Comparison of ENCODE assay signal across 11 cellular contexts in genomic region chr9:100354121-100354800, GRCh38. TPM values are rescaled to one million over a fixed set of nuclear protein-coding genes. Genes with fewer than 3 reads are reported as not detected.
DNase-seq lines count a peak whose midpoint lies in the region; ATAC-seq, FAIRE-seq and TF ChIP-seq lines count a peak whose summit lies in the region.
"Had no signal": no experiment of that assay in that cellular context is flagged by ENCODE, and none has a peak within 500 bp of the region (broad histone marks: within the 10 kb centered on the region; RNA-seq: fewer than 3 reads in every experiment).

No MANE protein-coding gene starts in this region.

- H3K4me1 ChIP-seq in Loucy (ENCODE audit: insufficient read depth, low read length, poor library complexity, severe bottlenecking) = peaks cover 59% of the 10 kb centered on the region
- peaks cover 13% of the 10 kb centered on the region for H3K4me1 ChIP-seq in astrocyte (ENCODE audit: insufficient read depth, low read length)
- peaks cover 31% of the 10 kb centered on the region for H3K4me1 ChIP-seq in neuron (ENCODE audit: insufficient read depth, low read length)

- no peak for ATAC-seq in activated CD8-positive, alpha-beta T cell treated with anti-CD3 and anti-CD28 coated beads for 36 hours
- no peak for ATAC-seq in activated CD8-positive, alpha-beta T cell treated with anti-CD3 and anti-CD28 coated beads, Interleukin-2, amount 10 ng/mL, durations not matched to agents 7 days and 5 days

- peaks cover 18% of the 10 kb centered on the region for H3K9me3 Mint-ChIP-seq in activated CD8-positive, alpha-beta T cell treated with anti-CD3 and anti-CD28 coated beads for 36 hours
- H3K9me3 Mint-ChIP-seq in activated CD8-positive, alpha-beta T cell treated with anti-CD3 and anti-CD28 coated beads, Interleukin-2, amount 10 ng/mL, durations not matched to agents 7 days and 5 days (ENCODE audit: insufficient read depth) = peaks cover 38% of the 10 kb centered on the region
- H3K9me3 Mint-ChIP-seq in astrocyte (ENCODE audit: unreplicated experiment) = peaks cover 3% of the 10 kb centered on the region

- peak overlapping the region; percentile 51 for H3K27ac Mint-ChIP-seq in activated CD8-positive, alpha-beta T cell treated with anti-CD3 and anti-CD28 coated beads for 36 hours
- no peak overlapping the region for H3K27ac Mint-ChIP-seq in activated CD8-positive, alpha-beta T cell treated with anti-CD3 and anti-CD28 coated beads, Interleukin-2, amount 10 ng/mL, durations not matched to agents 7 days and 5 days
- no peak overlapping the region for H3K27ac Mint-ChIP-seq in astrocyte (ENCODE audit: unreplicated experiment)

- H3K4me3 ChIP-seq in Loucy (ENCODE audit: low read length, poor library complexity, severe bottlenecking) (peak overlapping the region; percentile 93), astrocyte (ENCODE audit: insufficient read depth, low read depth, low read length) (no peak overlapping the region), neuron (ENCODE audit: low read length) (peak overlapping the region; percentile 87), WERI-Rb-1 (ENCODE audit: low read depth, low read length) (no peak overlapping the region)
- H3K4me3 ChIP-seq: SJSA1 had no signal

- H3K9ac ChIP-seq in Loucy (ENCODE audit: low read depth, low read length, poor library complexity, severe bottlenecking) (peak overlapping the region; percentile 97), astrocyte (ENCODE audit: low read length) (no peak overlapping the region)

- H3K27me3 ChIP-seq in Loucy (ENCODE audit: insufficient read depth, low read length, poor library complexity, severe bottlenecking) (no peaks in the 10 kb centered on the region), astrocyte (ENCODE audit: insufficient read depth, low read length) (no peaks in the 10 kb centered on the region), neuron (ENCODE audit: insufficient read depth, low read length) (no peaks in the 10 kb centered on the region), WERI-Rb-1 (ENCODE audit: insufficient read depth, low read depth, severe bottlenecking) (no peaks in the 10 kb centered on the region)
- H3K27me3 ChIP-seq: SJSA1 had no signal

- H3K4me2 ChIP-seq in Loucy (ENCODE audit: low read depth, low read length, poor library complexity, severe bottlenecking) (peak overlapping the region; percentile 90), astrocyte (ENCODE audit: low read length) (no peak overlapping the region)

- H3F3A ChIP-seq in Loucy (ENCODE audit: low read depth) = no peaks in the 10 kb centered on the region

- peak overlapping the region; percentile 89 for H3K4me3 Mint-ChIP-seq in activated CD8-positive, alpha-beta T cell treated with anti-CD3 and anti-CD28 coated beads for 36 hours
- no peak overlapping the region for H3K4me3 Mint-ChIP-seq in activated CD8-positive, alpha-beta T cell treated with anti-CD3 and anti-CD28 coated beads, Interleukin-2, amount 10 ng/mL, durations not matched to agents 7 days and 5 days
- peak overlapping the region; percentile 85 for H3K4me3 Mint-ChIP-seq in astrocyte (ENCODE audit: unreplicated experiment)

- peaks cover 34% of the 10 kb centered on the region for H3K36me3 Mint-ChIP-seq in activated CD8-positive, alpha-beta T cell treated with anti-CD3 and anti-CD28 coated beads for 36 hours (ENCODE audit: low read depth)
- peaks cover 52% of the 10 kb centered on the region for H3K36me3 Mint-ChIP-seq in activated CD8-positive, alpha-beta T cell treated with anti-CD3 and anti-CD28 coated beads, Interleukin-2, amount 10 ng/mL, durations not matched to agents 7 days and 5 days (ENCODE audit: low read depth)
- H3K36me3 Mint-ChIP-seq in astrocyte (ENCODE audit: low read depth, unreplicated experiment) = peaks cover 2% of the 10 kb centered on the region

- peak; percentile 29 for TF ChIP-seq CTCF in activated CD8-positive, alpha-beta T cell treated with anti-CD3 and anti-CD28 coated beads for 36 hours (IDR thresholded peaks at IDR 0.05)
- TF ChIP-seq CTCF in Loucy (conservative IDR thresholded peaks at IDR 0.05; ENCODE audit: low read length) = no peak
- TF ChIP-seq CTCF in astrocyte (IDR thresholded peaks at IDR 0.05; ENCODE audit: insufficient read depth, low read depth, low read length) = no peak
- no peak for TF ChIP-seq CTCF in WERI-Rb-1 (IDR thresholded peaks at IDR 0.05; ENCODE audit: low read depth, low read length)

- CTCF ChIA-PET in activated CD8-positive, alpha-beta T cell treated with anti-CD3 and anti-CD28 coated beads for 36 hours (lab: Charles Lee) = interaction anchor here (1.2 to 1.3 kb wide), 3 partner anchors 13 to 83 kb away, joined by 3 read pairs; no protein-coding TSS in a partner anchor
- CTCF ChIA-PET in activated CD8-positive, alpha-beta T cell treated with anti-CD3 and anti-CD28 coated beads, Interleukin-2, amount 10 ng/mL, durations not matched to agents 7 days and 5 days (lab: Charles Lee) = interaction anchor here (1.5 to 5.1 kb wide), 2 partner anchors 10 to 29 kb away, joined by 3 to 35 read pairs; no protein-coding TSS in a partner anchor

- H3K79me2 ChIP-seq in Loucy (ENCODE audit: insufficient read depth, low read length) = peaks cover 45% of the 10 kb centered on the region
- peaks cover 33% of the 10 kb centered on the region for H3K79me2 ChIP-seq in astrocyte (ENCODE audit: insufficient read depth, low read length)

- H3K27ac ChIP-seq in astrocyte (ENCODE audit: low read depth, low read length) (no peak overlapping the region), WERI-Rb-1 (no peak overlapping the region)
- H3K27ac ChIP-seq: left ventricle myocardium inferior, SJSA1 had no signal

- H3K9me3 ChIP-seq in Loucy (ENCODE audit: insufficient read depth, low read depth, low read length) = peaks cover 4% of the 10 kb centered on the region
- H3K9me3 ChIP-seq in astrocyte (ENCODE audit: insufficient read depth, low read depth, low read length) = no peaks in the 10 kb centered on the region
- peaks cover 18% of the 10 kb centered on the region for H3K9me3 ChIP-seq in neuron (ENCODE audit: low read length)
- peaks cover 9% of the 10 kb centered on the region for H3K9me3 ChIP-seq in WERI-Rb-1 (ENCODE audit: severe bottlenecking)
- H3K9me3 ChIP-seq: left ventricle myocardium inferior, SJSA1 had no signal

- POLR2A ChIA-PET in activated CD8-positive, alpha-beta T cell treated with anti-CD3 and anti-CD28 coated beads for 36 hours (lab: Charles Lee) = interaction anchor here (0.6 to 1.0 kb wide), 3 partner anchors 12 to 73 kb away, joined by 3 to 4 read pairs (median 3); partner anchors contain the start of gene MSANTD3
- POLR2A ChIA-PET in activated CD8-positive, alpha-beta T cell treated with anti-CD3 and anti-CD28 coated beads, Interleukin-2, amount 10 ng/mL, durations not matched to agents 7 days and 5 days (lab: Charles Lee) = no interaction called here

- H3K9me2 ChIP-seq in Loucy (replicated peaks; ENCODE audit: low read depth, low read length) = no peaks in the 10 kb centered on the region

- H2AFZ ChIP-seq in Loucy (ENCODE audit: low read length) = no peak overlapping the region
- no peak overlapping the region for H2AFZ ChIP-seq in astrocyte (ENCODE audit: low read depth, low read length)
- no peak overlapping the region for H2AFZ ChIP-seq in neuron (ENCODE audit: low read depth, low read length)

- peaks cover 36% of the 10 kb centered on the region for H3K4me1 Mint-ChIP-seq in activated CD8-positive, alpha-beta T cell treated with anti-CD3 and anti-CD28 coated beads for 36 hours (ENCODE audit: low read depth)
- peaks cover 57% of the 10 kb centered on the region for H3K4me1 Mint-ChIP-seq in activated CD8-positive, alpha-beta T cell treated with anti-CD3 and anti-CD28 coated beads, Interleukin-2, amount 10 ng/mL, durations not matched to agents 7 days and 5 days (ENCODE audit: low read depth)
- peaks cover 11% of the 10 kb centered on the region for H3K4me1 Mint-ChIP-seq in astrocyte (ENCODE audit: low read depth, unreplicated experiment)

- intact Hi-C loops in activated CD8-positive, alpha-beta T cell treated with anti-CD3 and anti-CD28 coated beads for 36 hours (cut with micrococcal nuclease) = loop anchor here (10.0 kb wide), 1 partner anchor 241 kb away; no protein-coding TSS in a partner anchor

- H3K36me3 ChIP-seq in Loucy (ENCODE audit: insufficient read depth, low read length) (no peaks in the 10 kb centered on the region), astrocyte (ENCODE audit: insufficient read depth, low read length) (no peaks in the 10 kb centered on the region), neuron (ENCODE audit: insufficient read depth, low read length) (peaks cover 13% of the 10 kb centered on the region), WERI-Rb-1 (peaks cover 3% of the 10 kb centered on the region; the same call in 1 of the 2 replicates)
- H3K36me3 ChIP-seq: left ventricle myocardium inferior had no signal

- DNase-seq in activated CD8-positive, alpha-beta T cell treated with anti-CD3 and anti-CD28 coated beads for 36 hours = no peak
- DNase-seq in activated CD8-positive, alpha-beta T cell treated with anti-CD3 and anti-CD28 coated beads, Interleukin-2, amount 10 ng/mL, durations not matched to agents 7 days and 5 days = no peak
- DNase-seq in astrocyte (ENCODE audit: low read depth) = no peak
- no peak for DNase-seq in SKM-1 treated with dmso at 0.1 percent for 144 hours (lab: John Stamatoyannopoulos, UW; ENCODE audit: unreplicated experiment)
- DNase-seq in NCI-H524 (lab: John Stamatoyannopoulos, UW) = no peak
- DNase-seq in WERI-Rb-1 = no peak
- DNase-seq: left ventricle myocardium inferior, trophoblast cell had no signal

- H3K27me3 Mint-ChIP-seq in activated CD8-positive, alpha-beta T cell treated with anti-CD3 and anti-CD28 coated beads for 36 hours = no peaks in the 10 kb centered on the region
- H3K27me3 Mint-ChIP-seq in activated CD8-positive, alpha-beta T cell treated with anti-CD3 and anti-CD28 coated beads, Interleukin-2, amount 10 ng/mL, durations not matched to agents 7 days and 5 days (ENCODE audit: low read depth) = no peaks in the 10 kb centered on the region
- no peaks in the 10 kb centered on the region for H3K27me3 Mint-ChIP-seq in astrocyte (ENCODE audit: low read depth, unreplicated experiment)

- H4K20me1 ChIP-seq in Loucy (ENCODE audit: insufficient read depth, low read length, poor library complexity, severe bottlenecking) (peaks cover 30% of the 10 kb centered on the region), astrocyte (ENCODE audit: insufficient read depth, low read length) (peaks cover 27% of the 10 kb centered on the region)

- no peak for FAIRE-seq in astrocyte (lab: Jason Lieb, UNC)

RNA-seq across cellular contexts. Expression of gene TEX10, which starts 1.5 kb away (rescaled TPM):
- total RNA-seq in activated CD8-positive, alpha-beta T cell treated with anti-CD3 and anti-CD28 coated beads for 36 hours = 10 to 100 TPM; 26.6 to 30.2 TPM
- total RNA-seq in activated CD8-positive, alpha-beta T cell treated with anti-CD3 and anti-CD28 coated beads, Interleukin-2, amount 10 ng/mL, durations not matched to agents 7 days and 5 days = 10 to 100 TPM; 20.6 to 21.0 TPM
- total RNA-seq in astrocyte = 31.8 and 35.1 TPM in 2 replicates

Comparison
In these comparisons a context has a peak if more than half of its experiments do, and no peak if none do; other contexts are left out.
1. H3K4me3 ChIP-seq: peak in Loucy (single experiment) and neuron (single experiment); none in astrocyte (single experiment) and WERI-Rb-1 (single experiment).